ENCODE assay signal across 1 cellular context in the genomic region with DNA sequence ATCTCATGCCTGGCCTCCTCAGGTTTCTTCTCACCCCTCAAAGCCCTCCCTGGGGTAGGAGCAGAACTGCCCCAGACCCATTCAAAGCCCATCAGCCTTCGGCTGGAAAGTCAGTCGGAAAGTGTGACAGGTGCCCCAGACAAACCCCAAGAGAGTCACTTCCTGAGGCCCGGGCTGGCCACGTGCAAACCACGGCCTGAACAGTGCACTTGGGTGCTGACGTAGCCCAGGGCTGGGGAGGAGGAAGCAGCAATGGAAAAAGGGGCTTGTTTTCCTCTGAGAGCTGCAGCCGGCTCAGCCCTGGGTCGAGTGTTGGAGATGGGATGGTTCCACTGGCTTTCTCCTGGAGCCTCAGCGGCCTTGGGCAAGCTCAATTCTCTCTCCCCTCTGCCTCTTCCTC.
TF ChIP-seq lines count a peak whose summit lies in the region.

No MANE protein-coding gene starts in this region.

TF ChIP-seq in GM12878, 131 proteins besides CTCF, POLR2A, EP300 and RAD21 (continued from another document):
- TF ChIP-seq FOXM1 (IDR thresholded peaks at IDR 0.05; ENCODE audit: low read depth, low read length) = no peak
- 0 out of 2 replicates have a peak, but pooled peaks have one; percentile 16 for TF ChIP-seq MXI1 (IDR thresholded peaks at IDR 0.05; ENCODE audit: low read depth, low read length)
- TF ChIP-seq ZNF622 (IDR thresholded peaks at IDR 0.05) = no peak
- TF ChIP-seq STAT3 (IDR thresholded peaks at IDR 0.05; ENCODE audit: low read depth, low read length) = no peak
- TF ChIP-seq NFXL1 (IDR thresholded peaks at IDR 0.05; ENCODE audit: borderline replicate concordance) = no peak
- TF ChIP-seq ZNF207 (IDR thresholded peaks at IDR 0.05; ENCODE audit: borderline replicate concordance) = no peak
- TF ChIP-seq BACH1 (IDR thresholded peaks at IDR 0.05; ENCODE audit: borderline replicate concordance) = no peak
- TF ChIP-seq NBN (IDR thresholded peaks at IDR 0.05) = no peak
